Comparison of ENCODE assay signal across 29 cellular contexts in the genomic region with DNA sequence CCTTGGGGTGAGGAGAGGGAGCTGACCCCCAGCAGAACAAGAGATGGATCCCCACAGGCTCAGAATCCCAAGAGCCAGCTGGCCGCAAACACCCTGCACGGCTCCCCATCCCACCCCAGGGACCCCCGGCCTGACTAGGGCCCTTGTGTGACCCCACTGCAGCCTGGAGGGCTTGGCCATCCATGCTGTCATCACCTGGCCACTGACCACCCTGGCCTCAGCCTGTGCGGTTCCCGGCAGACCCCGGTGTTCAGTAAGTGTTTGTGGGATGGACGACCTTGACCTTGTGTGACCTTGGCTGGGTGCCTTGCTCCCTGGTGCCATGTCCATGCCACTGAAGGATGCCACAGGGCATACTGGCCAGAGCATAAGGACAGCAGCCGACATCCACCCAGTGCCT.
"Had no signal": no experiment of that assay in that cellular context is flagged by ENCODE, and none has a peak within 500 bp of the region (broad histone marks: within the 10 kb centered on the region; RNA-seq: fewer than 3 reads in every experiment).

No MANE protein-coding gene starts in this region.

- H3K36me3 ChIP-seq: ascending aorta, cardiac muscle cell, Peyer's patch, SJCRH30 had no signal

- H3K27ac ChIP-seq: ascending aorta, cardiac muscle cell, Peyer's patch, SJCRH30, SK-N-MC had no signal

- H3K4me1 ChIP-seq: ascending aorta, Peyer's patch, SJCRH30 had no signal

- ATAC-seq: activated CD8-positive, alpha-beta T cell treated with anti-CD3 and anti-CD28 coated beads for 36 hours; activated T-cell treated with anti-CD3 and anti-CD28 coated beads, Interleukin-2, amount 50 U/mL, for 72 hours; activated T-helper 17 cell treated with anti-CD3 and anti-CD28 coated beads, Interleukin-2, amount 50 U/mL, for 72 hours; PC-3 had no signal

- H3K4me3 ChIP-seq: ascending aorta, cardiac muscle cell, Peyer's patch, SJCRH30, SK-N-MC had no signal

- DNase-seq: activated CD4-positive, alpha-beta T cell treated with anti-CD3 and anti-CD28 coated beads, Interleukin-2, amount 10 ng/mL, durations not matched to agents 24 days and 14 days; activated CD4-positive, alpha-beta T cell treated with anti-CD3 and anti-CD28 coated beads, Interleukin-2, amount 50 U/mL, for 4 hours; activated CD8-positive, alpha-beta T cell treated with anti-CD3 and anti-CD28 coated beads for 36 hours; activated effector memory CD4-positive, alpha-beta T cell treated with anti-CD3 and anti-CD28 coated beads, Interleukin-2, amount 50 U/mL, for 16 hours; activated naive CD4-positive, alpha-beta T cell; activated naive CD4-positive, alpha-beta T cell treated with anti-CD3 and anti-CD28 coated beads, Interleukin-2, amount 50 U/mL, for 16 hours; activated naive CD8-positive, alpha-beta T cell treated with anti-CD3 and anti-CD28 coated beads for 36 hours; activated T-cell treated with anti-CD3 and anti-CD28 coated beads, Interleukin-2, amount 50 U/mL, for 1 hour; activated T-cell treated with anti-CD3 and anti-CD28 coated beads, Interleukin-2, amount 50 U/mL, for 72 hours; amniotic stem cell; cerebellar nuclear complex; NCI-H1105 treated with DMSO at 0.1 percent for 48 hours; NCI-H1436; NCI-H1694; NCI-H1930; NCI-H510A; NCI-H526; NCI-H748 treated with DMSO at 0.1 percent for 48 hours; NK-92 treated with Interleukin-12 subunit alpha and Interleukin-12 subunit beta, amount 100 ng/mL, for 24 hours; PC-3; RPMI8226; SHP77; SJCRH30 had no signal

- H3K9me3 ChIP-seq: ascending aorta, Peyer's patch, SJCRH30 had no signal

- FAIRE-seq: TTC549 had no signal

- H3K27me3 ChIP-seq: ascending aorta, cardiac muscle cell, Peyer's patch had no signal
